Comparison of ENCODE assay signal across 28 cellular contexts in genomic region chr17:57887161-57887560, GRCh38.
"Had no signal": no experiment of that assay in that cellular context is flagged by ENCODE, and none has a peak within 500 bp of the region (broad histone marks: within the 10 kb centered on the region; RNA-seq: fewer than 3 reads in every experiment).

No MANE protein-coding gene starts in this region.

- H3K4me2 ChIP-seq: hepatocyte had no signal

- H3K27ac ChIP-seq: esophagus squamous epithelium, hepatocyte, left ventricle myocardium inferior, neutrophil, ovary, prostate gland, spleen, testis, vagina, VCaP had no signal

- H3K27ac Mint-ChIP-seq: activated naive CD8-positive, alpha-beta T cell; activated T-cell treated with anti-CD3 and anti-CD28 coated beads, Interleukin-2, amount 50 U/mL, for 72 hours; natural killer cell treated with Interleukin-12 subunit alpha and Interleukin-12 subunit beta and Interleukin-15 and Interleukin-18, amount 100 ng/mL, for 72 hours; T-helper 1 cell treated with Interleukin-12 subunit alpha and Interleukin-12 subunit beta and Interleukin-4 antibody, amounts not matched to agents 30 μg/mL and 1 μg/mL, for 36 hours; type B pancreatic cell had no signal

- DNase-seq: activated CD4-positive, alpha-beta T cell treated with anti-CD3 and anti-CD28 coated beads for 4 hours; activated CD4-positive, alpha-beta T cell treated with anti-CD3 and anti-CD28 coated beads, Interleukin-2, amount 50 U/mL, for 4 hours; activated naive CD4-positive, alpha-beta T cell; activated T-cell treated with anti-CD3 and anti-CD28 coated beads for 4 hours; activated T-cell treated with anti-CD3 and anti-CD28 coated beads, Interleukin-2, amount 50 U/mL, for 72 hours; anterior cingulate cortex; dermis blood vessel endothelial cell; effector CD4-positive, alpha-beta T cell; esophagus squamous epithelium; foreskin melanocyte; islet precursor cell; left ventricle myocardium inferior; ovary; spleen; stimulated activated naive CD4-positive, alpha-beta T cell; T-helper 9 cell; testis had no signal

- H3K27me3 Mint-ChIP-seq: activated naive CD8-positive, alpha-beta T cell; natural killer cell treated with Interleukin-12 subunit alpha and Interleukin-12 subunit beta and Interleukin-15 and Interleukin-18, amount 100 ng/mL, for 72 hours; type B pancreatic cell had no signal

- H3K4me3 Mint-ChIP-seq: activated naive CD8-positive, alpha-beta T cell; activated T-cell treated with anti-CD3 and anti-CD28 coated beads, Interleukin-2, amount 50 U/mL, for 72 hours; natural killer cell treated with Interleukin-12 subunit alpha and Interleukin-12 subunit beta and Interleukin-15 and Interleukin-18, amount 100 ng/mL, for 72 hours; T-helper 1 cell treated with Interleukin-12 subunit alpha and Interleukin-12 subunit beta and Interleukin-4 antibody, amounts not matched to agents 30 μg/mL and 1 μg/mL, for 36 hours; type B pancreatic cell had no signal

- H2AFZ ChIP-seq: hepatocyte had no signal

- H3K36me3 Mint-ChIP-seq: activated naive CD8-positive, alpha-beta T cell; natural killer cell treated with Interleukin-12 subunit alpha and Interleukin-12 subunit beta and Interleukin-15 and Interleukin-18, amount 100 ng/mL, for 72 hours had no signal

- H3K36me3 ChIP-seq: ovary, prostate gland had no signal

- ATAC-seq: activated T-cell treated with anti-CD3 and anti-CD28 coated beads, Interleukin-2, amount 50 U/mL, for 72 hours; mucosa of descending colon; natural killer cell treated with Interleukin-12 subunit alpha and Interleukin-12 subunit beta and Interleukin-15 and Interleukin-18, amount 100 ng/mL, for 72 hours had no signal

- H3K9me3 ChIP-seq: esophagus squamous epithelium, left ventricle myocardium inferior, mucosa of descending colon, neutrophil, ovary, prostate gland, spleen, testis, vagina had no signal

- H3K9me3 Mint-ChIP-seq: activated T-cell treated with anti-CD3 and anti-CD28 coated beads, Interleukin-2, amount 50 U/mL, for 72 hours; natural killer cell treated with Interleukin-12 subunit alpha and Interleukin-12 subunit beta and Interleukin-15 and Interleukin-18, amount 100 ng/mL, for 72 hours; T-helper 1 cell treated with Interleukin-12 subunit alpha and Interleukin-12 subunit beta and Interleukin-4 antibody, amounts not matched to agents 30 μg/mL and 1 μg/mL, for 36 hours; type B pancreatic cell had no signal

- H3K4me3 ChIP-seq: esophagus squamous epithelium, hepatocyte, left ventricle myocardium inferior, lung, mucosa of descending colon, ovary, prostate gland, spleen, testis, vagina had no signal

- H3K27me3 ChIP-seq: esophagus squamous epithelium, hepatocyte, neutrophil, ovary, spleen, testis, vagina had no signal
